1 cellular context compared by ENCODE assay signal in genomic region chrX:151753313-151754041, GRCh38.
TF ChIP-seq lines count a peak whose summit lies in the region.

No MANE protein-coding gene starts in this region.

TF ChIP-seq in K562, 482 proteins besides CTCF, POLR2A, EP300 and RAD21 (continued from another document):
- TF ChIP-seq HES1 (IDR thresholded peaks at IDR 0.05; ENCODE audit: low read depth) (no peak), CEBPG (CRISPR knock-in tag; IDR thresholded peaks at IDR 0.05) (peak; percentile 80), CEBPG (tag; conservative IDR thresholded peaks at IDR 0.05 in 1 of 2, IDR thresholded peaks at IDR 0.05 in 1 of 2) (peak; percentile 60 to 85), STAG1 (CRISPR knock-in tag; IDR thresholded peaks at IDR 0.05; ENCODE audit: borderline replicate concordance) (peak; percentile 99), SMARCE1 (IDR thresholded peaks at IDR 0.05) (no peak), TFAP4 (CRISPR knock-in tag; IDR thresholded peaks at IDR 0.05; ENCODE audit: borderline replicate concordance) (peak; percentile 30; the same call in 1 of the 2 replicates), NFIC (IDR thresholded peaks at IDR 0.05) (peak; percentile 43; the same call in 1 of the 2 replicates), FOXK1 (CRISPR knock-in tag; IDR thresholded peaks at IDR 0.05; ENCODE audit: borderline replicate concordance) (no peak), CEBPB (tag; IDR thresholded peaks at IDR 0.05) (peak; percentile 91), ZNF511 (CRISPR knock-in tag; IDR thresholded peaks at IDR 0.05) (no peak), CREB3L1 (IDR thresholded peaks at IDR 0.05; ENCODE audit: borderline replicate concordance, low read depth) (no peak), DEAF1 (CRISPR knock-in tag; IDR thresholded peaks at IDR 0.05) (peak; percentile 87), ARID1B (IDR thresholded peaks at IDR 0.05) (no peak), HDAC6 (IDR thresholded peaks at IDR 0.05; ENCODE audit: low read depth, low read length) (no peak), SREBF2 (CRISPR knock-in tag; IDR thresholded peaks at IDR 0.05) (no peak), CTBP1 (IDR thresholded peaks at IDR 0.05; ENCODE audit: borderline replicate concordance) (no peak), ZNF165 (CRISPR knock-in tag; IDR thresholded peaks at IDR 0.05; ENCODE audit: borderline replicate concordance) (no peak), MAX (CRISPR knock-in tag; IDR thresholded peaks at IDR 0.05) (no peak), USF1 (CRISPR knock-in tag; IDR thresholded peaks at IDR 0.05) (no peak), NCOA6 (IDR thresholded peaks at IDR 0.05) (no peak), NELFE (IDR thresholded peaks at IDR 0.05; ENCODE audit: insufficient read depth, insufficient read length) (no peak), ZNF143 (CRISPR knock-in tag; IDR thresholded peaks at IDR 0.05) (no peak), ZNF436 (CRISPR knock-in tag; IDR thresholded peaks at IDR 0.05) (no peak), ZBED1 (IDR thresholded peaks at IDR 0.05) (no peak), KDM4B (IDR thresholded peaks at IDR 0.05; ENCODE audit: borderline replicate concordance in 2 of 2, low read depth in 1 of 2) (no peak), KLF16 (IDR thresholded peaks at IDR 0.05) (0 out of 2 replicates have a peak, but pooled peaks have one; percentile 30), HEY1 (CRISPR knock-in tag; IDR thresholded peaks at IDR 0.05; ENCODE audit: borderline replicate concordance) (no peak), ZFPM2 (CRISPR knock-in tag; IDR thresholded peaks at IDR 0.05) (no peak), FOXO4 (CRISPR knock-in tag; IDR thresholded peaks at IDR 0.05) (no peak), TRIM25 (IDR thresholded peaks at IDR 0.05; ENCODE audit: borderline replicate concordance) (no peak), PBX2 (CRISPR knock-in tag; IDR thresholded peaks at IDR 0.05; ENCODE audit: low read depth) (no peak), PBX2 (tag; conservative IDR thresholded peaks at IDR 0.05; ENCODE audit: low read depth) (no peak), ZKSCAN1 (IDR thresholded peaks at IDR 0.05; ENCODE audit: low read depth, low read length) (0 out of 2 replicates have a peak, but pooled peaks have one; percentile 12), BRCA1 (IDR thresholded peaks at IDR 0.05) (no peak), BRCA1 (CRISPR knock-in tag; IDR thresholded peaks at IDR 0.05) (no peak), JUND (IDR thresholded peaks at IDR 0.05; ENCODE audit: borderline replicate concordance, low read depth, low read length) (0 out of 2 replicates have a peak, but pooled peaks have one; percentile 8), JUND (tag; IDR thresholded peaks at IDR 0.05; ENCODE audit: borderline replicate concordance, low read depth, low read length) (no peak), TCF7L2 (IDR thresholded peaks at IDR 0.05; ENCODE audit: low read depth, low read length) (no peak), TEAD2 (tag; IDR thresholded peaks at IDR 0.05) (no peak), HCFC1 (IDR thresholded peaks at IDR 0.05; ENCODE audit: low read depth, low read length) (no peak)
